ENCODE assay signal across 10 cellular contexts in genomic region chr14:77554207-77554606, GRCh38. TPM values are rescaled to one million over a fixed set of nuclear protein-coding genes. Genes with fewer than 3 reads are reported as not detected.
DNase-seq lines count a peak whose midpoint lies in the region; ATAC-seq and TF ChIP-seq lines count a peak whose summit lies in the region.
"Had no signal": no experiment of that assay in that cellular context is flagged by ENCODE, and none has a peak within 500 bp of the region (broad histone marks: within the 10 kb centered on the region; RNA-seq: fewer than 3 reads in every experiment).

No MANE protein-coding gene starts in this region.

- H3K36me3 ChIP-seq in heart left ventricle (peaks cover 0 to 90% (median 76%) of the 10 kb centered on the region in 9 donors), subcutaneous abdominal adipose tissue (ENCODE audit: control insufficient read depth in 5 of 5, insufficient read depth in 5 of 5, low read length in 5 of 5) (peaks cover 15 to 48% (median 30%) of the 10 kb centered on the region in 5 donors), esophagus muscularis mucosa (peaks cover 5 to 83% (median 42%) of the 10 kb centered on the region in 4 donors), A673 (ENCODE audit: insufficient read depth, low read length, poor library complexity, severe bottlenecking) (peaks cover 23% of the 10 kb centered on the region)

- H3K27me3 Mint-ChIP-seq in activated CD4-positive, alpha-beta memory T cell treated with anti-CD3 and anti-CD28 coated beads, Interleukin-2, amount 10 ng/mL, durations not matched to agents 7 days and 5 days: no peaks in the 10 kb centered on the region

- H3K27me3 ChIP-seq in heart left ventricle (no peaks in the 10 kb centered on the region), subcutaneous abdominal adipose tissue (ENCODE audit: control insufficient read depth in 5 of 5, insufficient read depth in 4 of 5, low read length in 5 of 5) (no peaks in the 10 kb centered on the region), esophagus muscularis mucosa (no peaks in the 10 kb centered on the region), A673 (replicated peaks; ENCODE audit: insufficient read depth, low read depth, low read length, poor library complexity) (no peaks in the 10 kb centered on the region)
- H3K27me3 ChIP-seq: BLaER1, cardiac muscle cell had no signal

- CTCF ChIA-PET in activated CD4-positive, alpha-beta memory T cell treated with anti-CD3 and anti-CD28 coated beads, Interleukin-2, amount 10 ng/mL, durations not matched to agents 7 days and 5 days (lab: Charles Lee): interaction anchor here (0.7 to 1.9 kb wide), 3 partner anchors 33 to 257 kb away, joined by 3 to 5 read pairs (median 3); no protein-coding TSS in a partner anchor
- CTCF ChIA-PET in A673 (lab: Charles Lee): no interaction called here

- TF ChIP-seq CTCF in heart left ventricle (IDR thresholded peaks at IDR 0.05) (no peak), esophagus muscularis mucosa (IDR thresholded peaks at IDR 0.05) (no peak), foreskin fibroblast (IDR thresholded peaks at IDR 0.05; ENCODE audit: low read depth, low read length) (no peak), A673 (conservative IDR thresholded peaks at IDR 0.05; ENCODE audit: low read depth, low read length) (no peak)

- WGBS in heart left ventricle, 4 donors: 62 to 63% (median 63%) methylated on average over 5 of the region's 5 CpGs
- 77% methylated on average over 5 of the region's 5 CpGs for WGBS in esophagus muscularis mucosa

- intact Hi-C loops in heart left ventricle (cut with DNase I): loop anchor here in 9 of 10 donors (5.0 to 10.0 kb wide), 8 partner anchors 61 to 402 kb away; partner anchors contain the start of genes AHSA1 (in 4 of the 9), VIPAS39 (in 4 of the 9) and SPTLC2 (in 2 of the 9)
- intact Hi-C loops in Right ventricle myocardium inferior (cut with DNase I): loop anchor here (5.0 to 10.0 kb wide), 2 partner anchors 97 to 679 kb away; partner anchors contain the start of genes AHSA1 and VIPAS39
- intact Hi-C loops in esophagus muscularis mucosa (cut with DNase I): no loop called here
- intact Hi-C loops in A673 (cut with micrococcal nuclease; ENCODE audit: unreplicated experiment): loop anchor here (5.0 kb wide), 1 partner anchor 402 kb away; no protein-coding TSS in a partner anchor

- peaks cover 48% of the 10 kb centered on the region for H3K36me3 Mint-ChIP-seq in activated CD4-positive, alpha-beta memory T cell treated with anti-CD3 and anti-CD28 coated beads, Interleukin-2, amount 10 ng/mL, durations not matched to agents 7 days and 5 days (ENCODE audit: low read depth)

- peak overlapping the region in 1 of 5 donors; percentile 51 for H3K9ac ChIP-seq in subcutaneous abdominal adipose tissue (ENCODE audit: low read length in 5 of 5)
- H3K9ac ChIP-seq: BLaER1 had no signal

- H3K4me1 ChIP-seq in heart left ventricle: peaks cover 0 to 39% (median 2%) of the 10 kb centered on the region in 12 donors
- peaks cover 0 to 16% (median 3%) of the 10 kb centered on the region in 5 donors for H3K4me1 ChIP-seq in subcutaneous abdominal adipose tissue (ENCODE audit: control insufficient read depth in 5 of 5, insufficient read depth in 5 of 5, low read length in 5 of 5)
- H3K4me1 ChIP-seq in esophagus muscularis mucosa: peaks cover 0 to 7% (median 3%) of the 10 kb centered on the region in 4 donors
- no peaks in the 10 kb centered on the region for H3K4me1 ChIP-seq in A673 (ENCODE audit: insufficient read depth, low read length, poor library complexity, severe bottlenecking)

- ATAC-seq in heart left ventricle: peak in 1 of 4 donors; percentile 50
- ATAC-seq in Right ventricle myocardium inferior: no peak
- ATAC-seq in HG02885 (IDR thresholded peaks at IDR 0.05; ENCODE audit: poor library complexity, unreplicated experiment): peak; percentile 64

- no peak for TF ChIP-seq EP300 in esophagus muscularis mucosa (IDR thresholded peaks at IDR 0.05)

- POLR2A ChIA-PET in activated CD4-positive, alpha-beta memory T cell treated with anti-CD3 and anti-CD28 coated beads, Interleukin-2, amount 10 ng/mL, durations not matched to agents 7 days and 5 days (lab: Charles Lee): interaction anchor here (0.7 kb wide), 1 partner anchor 95 kb away, joined by 3 read pairs; no protein-coding TSS in a partner anchor
- POLR2A ChIA-PET in A673 (lab: Charles Lee; ENCODE audit: low non-redundant PET): interaction anchor here (0.6 kb wide), 1 partner anchor 87 kb away, joined by 4 read pairs; no protein-coding TSS in a partner anchor

- no peaks in the 10 kb centered on the region for H3K9me3 ChIP-seq in heart left ventricle
- H3K9me3 ChIP-seq in subcutaneous abdominal adipose tissue (ENCODE audit: control insufficient read depth in 5 of 5, low read length in 5 of 5): no peaks in the 10 kb centered on the region
- no peaks in the 10 kb centered on the region for H3K9me3 ChIP-seq in esophagus muscularis mucosa
- H3K9me3 ChIP-seq in A673 (ENCODE audit: low read depth, low read length, poor library complexity, severe bottlenecking): no peaks in the 10 kb centered on the region
- H3K9me3 ChIP-seq: BLaER1 had no signal

- no peak overlapping the region for H3K4me3 Mint-ChIP-seq in activated CD4-positive, alpha-beta memory T cell treated with anti-CD3 and anti-CD28 coated beads, Interleukin-2, amount 10 ng/mL, durations not matched to agents 7 days and 5 days

- DNase-seq in heart left ventricle: no peak
- DNase-seq in Right ventricle myocardium inferior (ENCODE audit: missing footprints): no peak
- no peak for DNase-seq in activated CD4-positive, alpha-beta memory T cell treated with anti-CD3 and anti-CD28 coated beads, Interleukin-2, amount 10 ng/mL, durations not matched to agents 7 days and 5 days
- DNase-seq in esophagus muscularis mucosa (ENCODE audit: extremely low spot score): no peak
- DNase-seq in foreskin fibroblast: no peak
- DNase-seq in A673 (ENCODE audit: low spot score): no peak

- no TSS peak for BruUV-seq in A673 (replicated peaks; lab: Mats Ljungman, UMichigan)

- H3K4me1 Mint-ChIP-seq in activated CD4-positive, alpha-beta memory T cell treated with anti-CD3 and anti-CD28 coated beads, Interleukin-2, amount 10 ng/mL, durations not matched to agents 7 days and 5 days: peaks cover 12% of the 10 kb centered on the region

- no peaks in the 10 kb centered on the region for H3K9me3 Mint-ChIP-seq in activated CD4-positive, alpha-beta memory T cell treated with anti-CD3 and anti-CD28 coated beads, Interleukin-2, amount 10 ng/mL, durations not matched to agents 7 days and 5 days

- TF ChIP-seq POLR2A in heart left ventricle (IDR thresholded peaks at IDR 0.05): no peak
- TF ChIP-seq POLR2A in esophagus muscularis mucosa (IDR thresholded peaks at IDR 0.05; ENCODE audit: low read depth): no peak

- H3K27ac ChIP-seq in heart left ventricle (peak overlapping the region in 8 of 12 donors; percentile 6 to 83 (median 23)), subcutaneous abdominal adipose tissue (ENCODE audit: low read depth, low read length) (peak overlapping the region; percentile 54), esophagus muscularis mucosa (replicated peaks in 1 of 4) (peak overlapping the region in 2 of 4 donors; percentile 9 to 29), A673 (ENCODE audit: low read depth, low read length, poor library complexity, severe bottlenecking) (no peak overlapping the region)
- H3K27ac ChIP-seq: BLaER1, cardiac muscle cell had no signal

- H3K4me3 ChIP-seq in heart left ventricle (peak overlapping the region in 1 of 12 donors; percentile 23), subcutaneous abdominal adipose tissue (ENCODE audit: low read depth in 1 of 5, low read length in 5 of 5) (no peak overlapping the region), esophagus muscularis mucosa (no peak overlapping the region), foreskin fibroblast (ENCODE audit: low read depth in 1 of 2, low read length in 2 of 2) (no peak overlapping the region), A673 (ENCODE audit: low read depth, low read length, poor library complexity, severe bottlenecking) (no peak overlapping the region)
- H3K4me3 ChIP-seq: BLaER1, cardiac muscle cell had no signal

- H3K27ac Mint-ChIP-seq in activated CD4-positive, alpha-beta memory T cell treated with anti-CD3 and anti-CD28 coated beads, Interleukin-2, amount 10 ng/mL, durations not matched to agents 7 days and 5 days: peak overlapping the region; percentile 52

RNA-seq across cellular contexts. Expression of gene ISM2, which starts 55.6 kb away (rescaled TPM):
- total RNA-seq in heart left ventricle (1 to 10 TPM in 1 of 9 donors, not detected in 8; 1.3 TPM), Right ventricle myocardium inferior (not detected), esophagus muscularis mucosa (under 1 TPM in 1 of 4 donors, not detected in 3; 0.33 TPM), A673 (2021) (4.3 and 5.1 TPM in 2 replicates)
- polyA plus RNA-seq in heart left ventricle: not detected
- total RNA-seq in activated CD4-positive, alpha-beta memory T cell treated with anti-CD3 and anti-CD28 coated beads, Interleukin-2, amount 10 ng/mL, durations not matched to agents 7 days and 5 days: not detected
- polyA plus RNA-seq: cardiac muscle cell had no signal
